ENCODE assay signal across 12 cellular contexts in the genomic region with DNA sequence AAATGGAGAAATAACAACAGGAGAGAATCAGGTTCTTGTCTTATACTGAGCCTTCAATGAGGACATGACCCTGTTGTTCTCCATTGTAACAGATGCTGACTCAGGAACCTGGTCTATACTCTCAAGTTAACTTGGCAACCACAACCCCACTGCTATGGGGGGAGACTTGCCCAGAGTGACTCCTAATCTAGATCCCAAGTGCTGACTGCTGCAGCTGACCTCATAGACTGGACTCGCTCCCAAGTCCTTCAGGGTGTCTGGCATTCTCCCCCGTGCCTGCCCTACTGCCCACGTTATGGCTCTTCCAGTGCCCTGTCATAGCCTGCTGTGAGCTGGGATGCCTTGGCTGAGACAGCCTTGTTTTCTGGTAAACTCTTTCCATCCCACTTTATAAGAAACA. TPM values are rescaled to one million over a fixed set of nuclear protein-coding genes. Genes with fewer than 3 reads are reported as not detected.
A peak's percentile ranks its signal among the peaks of the same experiment; 100 is the strongest.
DNase-seq lines count a peak whose midpoint lies in the region; ATAC-seq and TF ChIP-seq lines count a peak whose summit lies in the region.
"Had no signal": no experiment of that assay in that cellular context is flagged by ENCODE, and none has a peak within 500 bp of the region (broad histone marks: within the 10 kb centered on the region; RNA-seq: fewer than 3 reads in every experiment).

No MANE protein-coding gene starts in this region.

- intact Hi-C loops in lower lobe of right lung (cut with DNase I) (no loop called here), thyroid gland (cut with DNase I) (no loop called here)

- WGBS in thyroid gland, 2 donors: 64 to 67% methylated on average over 3 of the region's 3 CpGs

- H3K4me3 ChIP-seq in lower lobe of right lung (no peak overlapping the region), thyroid gland (replicated peaks in 1 of 3) (no peak overlapping the region)

- H3K36me3 ChIP-seq in lower lobe of right lung: no peaks in the 10 kb centered on the region
- peaks cover 12 to 28% of the 10 kb centered on the region in 2 donors for H3K36me3 ChIP-seq in thyroid gland

- no peak for TF ChIP-seq POLR2A in thyroid gland (IDR thresholded peaks at IDR 0.05)

- H3K27ac ChIP-seq in lower lobe of right lung (no peak overlapping the region), thyroid gland (peak overlapping the region in 2 of 3 donors; percentile 57 to 68)

- H3K4me1 ChIP-seq in lower lobe of right lung (no peaks in the 10 kb centered on the region), thyroid gland (peaks cover 26% of the 10 kb centered on the region in 2 donors)

- TF ChIP-seq CTCF in lower lobe of right lung (IDR thresholded peaks at IDR 0.05) (no peak), thyroid gland (IDR thresholded peaks at IDR 0.05) (no peak)

- H3K9me3 ChIP-seq in lower lobe of right lung: no peaks in the 10 kb centered on the region
- H3K9me3 ChIP-seq in thyroid gland: no peaks in the 10 kb centered on the region

- no peaks in the 10 kb centered on the region for H3K27me3 ChIP-seq in lower lobe of right lung (ENCODE audit: low read depth)
- H3K27me3 ChIP-seq in thyroid gland: no peaks in the 10 kb centered on the region

- peak; percentile 57 for DNase-seq in HCEC 1CT
- DNase-seq in cerebellar cortex (ENCODE audit: low spot score): peak; percentile 67
- DNase-seq in lower lobe of right lung: no peak
- DNase-seq in thyroid gland: peak; percentile 60 to 65
- DNase-seq in activated CD8-positive, alpha-beta memory T cell treated with anti-CD3 and anti-CD28 coated beads for 24 hours: no peak
- no peak for DNase-seq in LoVo (ENCODE audit: low spot score)
- no peak for DNase-seq in NCI-H2107 (lab: John Stamatoyannopoulos, UW)
- no peak for DNase-seq in activated CD4-positive, alpha-beta T cell treated with anti-CD3 and anti-CD28 coated beads for 4 hours
- DNase-seq: activated CD4-positive, alpha-beta T cell treated with anti-CD3 and anti-CD28 coated beads, Interleukin-2, amount 10 ng/mL, durations not matched to agents 24 days and 14 days; naive B cell; NCI-H524; stimulated activated CD4-positive, alpha-beta T cell treated with anti-CD3 and anti-CD28 coated beads, Interleukin-2, amount 100 ng/mL, for 48 hours had no signal

- ATAC-seq in lower lobe of right lung: peak; percentile 27 to 37

RNA-seq across cellular contexts. Expression of gene NID2, which starts 37.1 kb away (rescaled TPM):
- total RNA-seq in lower lobe of right lung: 14.6 TPM
- total RNA-seq in thyroid gland: 100 to 1,000 TPM; 115 to 207 (median 130) TPM

RNA-seq across cellular contexts. Expression of gene RTRAF, which starts 42.4 kb away (rescaled TPM):
- total RNA-seq in lower lobe of right lung (124 TPM), thyroid gland (10 to 100 TPM; 42.9 to 84.2 (median 51.6) TPM)

Comparison
In these comparisons a context has a peak if more than half of its experiments do, and no peak if none do; other contexts are left out.
1. DNase-seq: peak in HCEC 1CT (single experiment), cerebellar cortex (single experiment) and thyroid gland (2 of 2); none in lower lobe of right lung (single experiment), activated CD8-positive, alpha-beta memory T cell treated with anti-CD3 and anti-CD28 coated beads for 24 hours (single experiment), LoVo (single experiment), NCI-H2107 (single experiment) and activated CD4-positive, alpha-beta T cell treated with anti-CD3 and anti-CD28 coated beads for 4 hours (0 of 2).